In genomic region chr6:16644540-16645250, GRCh38 we compare ENCODE assay signal across 20 cellular contexts.
"Had no signal": no experiment of that assay in that cellular context is flagged by ENCODE, and none has a peak within 500 bp of the region (broad histone marks: within the 10 kb centered on the region; RNA-seq: fewer than 3 reads in every experiment).

No MANE protein-coding gene starts in this region.

- H3K9ac ChIP-seq: SK-N-SH had no signal

- DNase-seq: KBM-7, MV-4-11, NCI-H1048, NCI-H1105, NCI-H1417, NCI-H1436 treated with DMSO at 0.1 percent for 48 hours, NCI-H1694, NCI-H187 treated with DMSO at 0.1 percent for 48 hours, NCI-H2029 treated with DMSO at 0.1 percent for 48 hours, NCI-H2171 treated with DMSO at 0.1 percent for 48 hours, NCI-H345, NCI-H446 treated with DMSO at 0.1 percent for 48 hours, NCI-H510A treated with DMSO at 0.1 percent for 48 hours, NCI-H526, NCI-H82, Right ventricle myocardium superior, RPMI8226, SK-N-SH, SW 1271 had no signal

- H3K9me3 ChIP-seq: SK-N-SH had no signal

- H3K27ac ChIP-seq: HL-60 had no signal
